32 cellular contexts compared by ENCODE assay signal in genomic region chr2:142472382-142472781, GRCh38.
DNase-seq lines count a peak whose midpoint lies in the region; ATAC-seq and TF ChIP-seq lines count a peak whose summit lies in the region.
"Had no signal": no experiment of that assay in that cellular context is flagged by ENCODE, and none has a peak within 500 bp of the region (broad histone marks: within the 10 kb centered on the region; RNA-seq: fewer than 3 reads in every experiment).

No MANE protein-coding gene starts in this region.

- DNase-seq in NCI-H748 (lab: John Stamatoyannopoulos, UW; ENCODE audit: unreplicated experiment) (peak; percentile 44), NCI-H748 treated with DMSO at 0.1 percent for 48 hours (lab: John Stamatoyannopoulos, UW) (no peak), NCI-H446 treated with DMSO at 0.1 percent for 48 hours (lab: John Stamatoyannopoulos, UW) (peak; percentile 94), choroid plexus epithelial cell (ENCODE audit: low read depth) (peak; percentile 45), pons (ENCODE audit: low spot score) (peak; percentile 11), gastrocnemius medialis (no peak), osteocyte (ENCODE audit: extremely low spot score, unreplicated experiment) (no peak)
- no peak for DNase-seq in activated CD8-positive, alpha-beta memory T cell treated with anti-CD3 and anti-CD28 coated beads, Interleukin-2, amount 50 U/mL, for 4 hours
- DNase-seq: ACHN; activated CD4-positive, alpha-beta T cell treated with anti-CD3 and anti-CD28 coated beads, Interleukin-2, amount 10 ng/mL, durations not matched to agents 7 days and 5 days; activated naive CD4-positive, alpha-beta T cell treated with anti-CD3 and anti-CD28 coated beads, Interleukin-2, amount 10 ng/mL, durations not matched to agents 7 days and 5 days; colonic mucosa; effector memory CD4-positive, alpha-beta T cell; EL; erythroblast; heart right ventricle; KBM-7; kidney glomerular epithelial cell; mammary epithelial cell; NK-92 treated with Interleukin-12 subunit alpha and Interleukin-12 subunit beta, amount 100 ng/mL, for 24 hours; Peyer's patch; posterior cingulate gyrus; SIG-M5; sigmoid colon; stimulated activated CD4-positive, alpha-beta T cell treated with anti-CD3 and anti-CD28 coated beads, Interleukin-4, amount 100 ng/mL, for 4 hours; substantia nigra; SW 1271; T-helper 9 cell; upper lobe of left lung had no signal

- H3K4me1 ChIP-seq in gastrocnemius medialis = no peaks in the 10 kb centered on the region
- H3K4me1 ChIP-seq: BLaER1 treated with 17β-estradiol and CSF1 and Interleukin-3, amounts not matched to agents 10 nM and 100 nM; colonic mucosa; heart right ventricle; Peyer's patch; sigmoid colon; upper lobe of left lung had no signal

- H3K36me3 ChIP-seq in gastrocnemius medialis = no peaks in the 10 kb centered on the region
- H3K36me3 ChIP-seq: BLaER1 treated with 17β-estradiol and CSF1 and Interleukin-3, amounts not matched to agents 10 nM and 100 nM; colonic mucosa; heart right ventricle; Peyer's patch; sigmoid colon; upper lobe of left lung had no signal

- no peaks in the 10 kb centered on the region for H3K36me3 Mint-ChIP-seq in osteocyte (ENCODE audit: unreplicated experiment)
- H3K36me3 Mint-ChIP-seq: activated naive CD4-positive, alpha-beta T cell treated with anti-CD3 and anti-CD28 coated beads, Interleukin-2, amount 10 ng/mL, durations not matched to agents 7 days and 5 days; stimulated activated memory B cell treated with anti-CD40 and anti-IgM and Interleukin-4, amounts not matched to agents 10 μg/mL and 1 μg/mL and 100 μg/mL, for 72 hours had no signal

- TF ChIP-seq CTCF in choroid plexus epithelial cell (conservative IDR thresholded peaks at IDR 0.05; ENCODE audit: low read depth, low read length) (no peak), gastrocnemius medialis (IDR thresholded peaks at IDR 0.05 in 4 of 5, conservative IDR thresholded peaks at IDR 0.05 in 1 of 5) (no peak), osteocyte (IDR thresholded peaks at IDR 0.05) (no peak)

- H3K27ac Mint-ChIP-seq in osteocyte (ENCODE audit: unreplicated experiment) = no peak overlapping the region
- H3K27ac Mint-ChIP-seq: activated CD4-positive, alpha-beta T cell treated with anti-CD3 and anti-CD28 coated beads, Interleukin-2, amount 10 ng/mL, durations not matched to agents 7 days and 5 days; activated naive CD4-positive, alpha-beta T cell treated with anti-CD3 and anti-CD28 coated beads, Interleukin-2, amount 10 ng/mL, durations not matched to agents 7 days and 5 days; stimulated activated memory B cell treated with anti-CD40 and anti-IgM and Interleukin-4, amounts not matched to agents 10 μg/mL and 1 μg/mL and 100 μg/mL, for 72 hours had no signal

- no peaks in the 10 kb centered on the region for H3K27me3 ChIP-seq in gastrocnemius medialis
- H3K27me3 ChIP-seq: BLaER1 treated with 17β-estradiol and CSF1 and Interleukin-3, amounts not matched to agents 10 nM and 100 nM; colonic mucosa; Peyer's patch; sigmoid colon; upper lobe of left lung had no signal

- H3K4me3 Mint-ChIP-seq in osteocyte (ENCODE audit: unreplicated experiment) = no peak overlapping the region
- H3K4me3 Mint-ChIP-seq: activated CD4-positive, alpha-beta T cell treated with anti-CD3 and anti-CD28 coated beads, Interleukin-2, amount 10 ng/mL, durations not matched to agents 7 days and 5 days; activated naive CD4-positive, alpha-beta T cell treated with anti-CD3 and anti-CD28 coated beads, Interleukin-2, amount 10 ng/mL, durations not matched to agents 7 days and 5 days; stimulated activated memory B cell treated with anti-CD40 and anti-IgM and Interleukin-4, amounts not matched to agents 10 μg/mL and 1 μg/mL and 100 μg/mL, for 72 hours had no signal

- intact Hi-C loops in gastrocnemius medialis (cut with DNase I; ENCODE audit: low total_unique reads) = no loop called here

- ATAC-seq in gastrocnemius medialis = no peak
- ATAC-seq: HCT116; heart right ventricle; stimulated activated memory B cell treated with anti-CD40 and anti-IgM and Interleukin-4, amounts not matched to agents 10 μg/mL and 1 μg/mL and 100 μg/mL, for 72 hours had no signal

- no peak overlapping the region for H3K27ac ChIP-seq in gastrocnemius medialis
- H3K27ac ChIP-seq: BLaER1 treated with 17β-estradiol and CSF1 and Interleukin-3, amounts not matched to agents 10 nM and 100 nM; colonic mucosa; heart right ventricle; Peyer's patch; sigmoid colon; upper lobe of left lung had no signal

- no peak for TF ChIP-seq POLR2A in gastrocnemius medialis (IDR thresholded peaks at IDR 0.05)

- H3K9me3 Mint-ChIP-seq in osteocyte (ENCODE audit: unreplicated experiment) = peaks cover 3% of the 10 kb centered on the region
- H3K9me3 Mint-ChIP-seq: activated CD4-positive, alpha-beta T cell treated with anti-CD3 and anti-CD28 coated beads, Interleukin-2, amount 10 ng/mL, durations not matched to agents 7 days and 5 days; activated naive CD4-positive, alpha-beta T cell treated with anti-CD3 and anti-CD28 coated beads, Interleukin-2, amount 10 ng/mL, durations not matched to agents 7 days and 5 days had no signal

- H3K27me3 Mint-ChIP-seq in osteocyte (ENCODE audit: unreplicated experiment) = no peaks in the 10 kb centered on the region
- H3K27me3 Mint-ChIP-seq: activated CD4-positive, alpha-beta T cell treated with anti-CD3 and anti-CD28 coated beads, Interleukin-2, amount 10 ng/mL, durations not matched to agents 7 days and 5 days; activated naive CD4-positive, alpha-beta T cell treated with anti-CD3 and anti-CD28 coated beads, Interleukin-2, amount 10 ng/mL, durations not matched to agents 7 days and 5 days had no signal

- H3K4me3 ChIP-seq in choroid plexus epithelial cell (ENCODE audit: low read depth, low read length) = no peak overlapping the region
- H3K4me3 ChIP-seq in gastrocnemius medialis = no peak overlapping the region
- H3K4me3 ChIP-seq: BLaER1 treated with 17β-estradiol and CSF1 and Interleukin-3, amounts not matched to agents 10 nM and 100 nM; colonic mucosa; heart right ventricle; Peyer's patch; sigmoid colon; upper lobe of left lung had no signal

- in situ Hi-C loops in gastrocnemius medialis (cut with MboI; ENCODE audit: low sequenced_read_pairs in 4 of 4) = no loop called here

- no peaks in the 10 kb centered on the region for H3K9me3 ChIP-seq in gastrocnemius medialis
- H3K9me3 ChIP-seq: colonic mucosa, Peyer's patch, sigmoid colon, upper lobe of left lung had no signal

- H3K4me1 Mint-ChIP-seq in osteocyte (ENCODE audit: unreplicated experiment) = no peaks in the 10 kb centered on the region
- H3K4me1 Mint-ChIP-seq: activated CD4-positive, alpha-beta T cell treated with anti-CD3 and anti-CD28 coated beads, Interleukin-2, amount 10 ng/mL, durations not matched to agents 7 days and 5 days; activated naive CD4-positive, alpha-beta T cell treated with anti-CD3 and anti-CD28 coated beads, Interleukin-2, amount 10 ng/mL, durations not matched to agents 7 days and 5 days; stimulated activated memory B cell treated with anti-CD40 and anti-IgM and Interleukin-4, amounts not matched to agents 10 μg/mL and 1 μg/mL and 100 μg/mL, for 72 hours had no signal

Comparison
In these comparisons a context has a peak if more than half of its experiments do, and no peak if none do; other contexts are left out.
1. DNase-seq: peak in NCI-H748 (single experiment), NCI-H446 treated with DMSO at 0.1 percent for 48 hours (single experiment), choroid plexus epithelial cell (single experiment) and pons (single experiment); none in NCI-H748 treated with DMSO at 0.1 percent for 48 hours (single experiment), gastrocnemius medialis (0 of 2), activated CD8-positive, alpha-beta memory T cell treated with anti-CD3 and anti-CD28 coated beads, Interleukin-2, amount 50 U/mL, for 4 hours (single experiment) and osteocyte (single experiment).